Comparison of ENCODE assay signal across 8 cellular contexts in genomic region chr19:33430674-33431277, GRCh38. TPM values are rescaled to one million over a fixed set of nuclear protein-coding genes. Genes with fewer than 3 reads are reported as not detected.
DNase-seq lines count a peak whose midpoint lies in the region; ATAC-seq and TF ChIP-seq lines count a peak whose summit lies in the region.

No MANE protein-coding gene starts in this region.

- no peaks in the 10 kb centered on the region; the same call in 1 of the 2 replicates for H4K20me1 ChIP-seq in GM23338 (replicated peaks; ENCODE audit: insufficient read depth)

- no peak overlapping the region for H2AFZ ChIP-seq in GM23338

- no peak overlapping the region for H3K27ac ChIP-seq in GM23338 (ENCODE audit: low read depth)
- no peak overlapping the region for H3K27ac ChIP-seq in caudate nucleus (ENCODE audit: low read depth, low read length)

- H3K79me2 ChIP-seq in GM23338 (replicated peaks; ENCODE audit: insufficient read depth): no peaks in the 10 kb centered on the region

- DNase-seq in BE2C (peak; percentile 87), GM23338 (ENCODE audit: low spot score) (peak; percentile 79), NCI-H2227 (lab: John Stamatoyannopoulos, UW; ENCODE audit: unreplicated experiment) (peak; percentile 98), caudate nucleus (lab: John Stamatoyannopoulos, UW) (peak in 54 of 61 donors; percentile 14 to 76 (median 48)), left colon (peak in 1 of 2 donors; percentile 80)
- DNase-seq in activated CD4-positive, CD25-positive, alpha-beta regulatory T cell (lab: John Stamatoyannopoulos, UW): peak; percentile 14 to 47 (median 18)
- peak; percentile 63 for DNase-seq in stimulated activated CD4-positive, alpha-beta T cell treated with anti-CD3 and anti-CD28 coated beads, Interleukin-4, amount 100 ng/mL, for 24 hours

- H3K4me2 ChIP-seq in GM23338: no peak overlapping the region

- no peaks in the 10 kb centered on the region for H3K9me3 ChIP-seq in BE2C

- intact Hi-C loops in left colon (cut with DNase I, micrococcal nuclease): loop anchor here (5.0 kb wide), 2 partner anchors 337 to 342 kb away; no protein-coding TSS in a partner anchor

- H3K4me1 Mint-ChIP-seq in GM23338: peaks cover 4% of the 10 kb centered on the region; the same call in 1 of the 3 replicates

- H3K4me1 ChIP-seq in BE2C (peaks cover 48% of the 10 kb centered on the region), GM23338 (ENCODE audit: insufficient read depth) (no peaks in the 10 kb centered on the region)

- ATAC-seq in GM23338: peak; percentile 86
- ATAC-seq in left colon: peak; percentile 94
- no peak for ATAC-seq in GM21515 (IDR thresholded peaks at IDR 0.05; ENCODE audit: unreplicated experiment)

- H3K27ac Mint-ChIP-seq in GM23338: no peak overlapping the region

- H3K4me3 ChIP-seq in BE2C (ENCODE audit: low read depth, low read length): peak overlapping the region; percentile 10; the same call in 1 of the 2 replicates
- no peak overlapping the region for H3K4me3 ChIP-seq in GM23338

- TF ChIP-seq CTCF in BE2C (IDR thresholded peaks at IDR 0.05; ENCODE audit: low read depth, low read length) (peak; percentile 90), GM23338 (conservative IDR thresholded peaks at IDR 0.05; ENCODE audit: low read depth in 2 of 2) (peak; percentile 89 to 92)

- no peaks in the 10 kb centered on the region for H3F3A ChIP-seq in GM23338 (replicated peaks; ENCODE audit: low read depth)

- H3K36me3 Mint-ChIP-seq in GM23338 (ENCODE audit: low read depth): no peaks in the 10 kb centered on the region

- H3K4me3 Mint-ChIP-seq in GM23338: no peak overlapping the region

- H3K36me3 ChIP-seq in BE2C (no peaks in the 10 kb centered on the region), GM23338 (ENCODE audit: insufficient read depth) (no peaks in the 10 kb centered on the region)

- H3K9me2 ChIP-seq in GM23338 (ENCODE audit: insufficient read depth): no peaks in the 10 kb centered on the region

- peaks cover 12% of the 10 kb centered on the region for H3K27me3 Mint-ChIP-seq in GM23338 (ENCODE audit: insufficient read depth, low read depth, poor library complexity)

- H3K27me3 ChIP-seq in BE2C (no peaks in the 10 kb centered on the region), GM23338 (ENCODE audit: insufficient read depth) (no peaks in the 10 kb centered on the region)

- no peaks in the 10 kb centered on the region for H3K9me3 Mint-ChIP-seq in GM23338

TF ChIP-seq in GM23338, 12 proteins besides CTCF, POLR2A, EP300 and RAD21:
- no peak for TF ChIP-seq EZH2phosphoT487 (IDR thresholded peaks at IDR 0.05; ENCODE audit: unreplicated experiment)
- TF ChIP-seq CREB1 (CRISPR knock-in tag; IDR thresholded peaks at IDR 0.05; ENCODE audit: low read depth): 0 out of 2 replicates have a peak, but pooled peaks have one; percentile 7
TF ChIP-seq in GM23338: peak in this region for 1.

RNA-seq across cellular contexts. Expression of gene CEBPG, which starts 57.3 kb away (rescaled TPM):
- 93.6 TPM for polyA plus RNA-seq in BE2C (2012; ENCODE audit: insufficient read depth, insufficient read length, low read depth)
- total RNA-seq in GM23338 (2014; rRNA removed; shearing (Covaris generic)): 45.1 and 50.2 TPM in 2 replicates
- 20.9 and 25.9 TPM in 2 replicates for polyA plus RNA-seq in GM23338 (2016; fragmentation: Nextera tagmentation; extraction: Ambion mirVana)
- 10 to 100 TPM; 70.1 to 73.2 TPM for total RNA-seq in left colon
